10 cellular contexts compared by ENCODE assay signal in genomic region chr10:16787361-16787791, GRCh38. TPM values are rescaled to one million over a fixed set of nuclear protein-coding genes. Genes with fewer than 3 reads are reported as not detected.
DNase-seq lines count a peak whose midpoint lies in the region; ATAC-seq, FAIRE-seq and TF ChIP-seq lines count a peak whose summit lies in the region.
"Had no signal": no experiment of that assay in that cellular context is flagged by ENCODE, and none has a peak within 500 bp of the region (broad histone marks: within the 10 kb centered on the region; RNA-seq: fewer than 3 reads in every experiment).

No MANE protein-coding gene starts in this region.

- intact Hi-C loops in transverse colon (cut with DNase I; ENCODE audit: low total_unique reads) = no loop called here
- intact Hi-C loops in heart right ventricle (cut with DNase I) = no loop called here

- H3K27me3 Mint-ChIP-seq in activated T-cell treated with anti-CD3 and anti-CD28 coated beads, Interleukin-2, amount 50 U/mL, for 72 hours (ENCODE audit: low read depth) = no peaks in the 10 kb centered on the region
- H3K27me3 Mint-ChIP-seq: dendritic cell treated with granulocyte-macrophage colony-stimulating factor and Interleukin-4, amounts not matched to agents 40 ng/mL and 50 ng/mL, for 4 days had no signal

- peak overlapping the region; percentile 67 to 68 for H3K4me3 Mint-ChIP-seq in activated T-cell treated with anti-CD3 and anti-CD28 coated beads, Interleukin-2, amount 50 U/mL, for 72 hours
- H3K4me3 Mint-ChIP-seq: dendritic cell treated with granulocyte-macrophage colony-stimulating factor and Interleukin-4, amounts not matched to agents 40 ng/mL and 50 ng/mL, for 4 days had no signal

- H3K27ac Mint-ChIP-seq in activated T-cell treated with anti-CD3 and anti-CD28 coated beads, Interleukin-2, amount 50 U/mL, for 72 hours = peak overlapping the region; percentile 88
- H3K27ac Mint-ChIP-seq: dendritic cell treated with granulocyte-macrophage colony-stimulating factor and Interleukin-4, amounts not matched to agents 40 ng/mL and 50 ng/mL, for 4 days had no signal

- no peak for TF ChIP-seq POLR2A in transverse colon (IDR thresholded peaks at IDR 0.05)

- peak; percentile 45 to 69 for DNase-seq in activated T-cell treated with anti-CD3 and anti-CD28 coated beads, Interleukin-2, amount 50 U/mL, for 72 hours
- DNase-seq in stimulated activated CD4-positive, alpha-beta T cell treated with anti-CD3 and anti-CD28 coated beads, Interleukin-2, amount 100 ng/mL, for 24 hours = peak; percentile 61 to 64
- no peak for DNase-seq in RCC 7860 (ENCODE audit: low spot score)
- DNase-seq in transverse colon = no peak
- no peak for DNase-seq in heart right ventricle
- DNase-seq in NCI-H524 treated with DMSO at 0.1 percent for 48 hours (lab: John Stamatoyannopoulos, UW) = no peak

- no peaks in the 10 kb centered on the region for H3K36me3 ChIP-seq in transverse colon
- H3K36me3 ChIP-seq in heart right ventricle = peaks cover 0 to 3% (median 0%) of the 10 kb centered on the region in 9 donors

- peaks cover 28% of the 10 kb centered on the region for H3K4me1 Mint-ChIP-seq in activated T-cell treated with anti-CD3 and anti-CD28 coated beads, Interleukin-2, amount 50 U/mL, for 72 hours (ENCODE audit: low read depth)

- H3K27ac ChIP-seq in transverse colon (no peak overlapping the region), heart right ventricle (peak overlapping the region in 1 of 10 donors; percentile 1)

- peaks cover 4 to 8% of the 10 kb centered on the region in 2 donors for H3K9me3 Mint-ChIP-seq in activated T-cell treated with anti-CD3 and anti-CD28 coated beads, Interleukin-2, amount 50 U/mL, for 72 hours

- peaks cover 8 to 14% of the 10 kb centered on the region in 2 donors for H3K36me3 Mint-ChIP-seq in activated T-cell treated with anti-CD3 and anti-CD28 coated beads, Interleukin-2, amount 50 U/mL, for 72 hours (ENCODE audit: insufficient read depth in 2 of 2)

- H3K9me3 ChIP-seq in transverse colon = no peaks in the 10 kb centered on the region
- no peaks in the 10 kb centered on the region for H3K9me3 ChIP-seq in heart right ventricle

- no peaks in the 10 kb centered on the region for H3K4me1 ChIP-seq in transverse colon
- H3K4me1 ChIP-seq in heart right ventricle = peaks cover 0 to 16% (median 0%) of the 10 kb centered on the region in 9 donors

- H3K27me3 ChIP-seq in transverse colon (no peaks in the 10 kb centered on the region), heart right ventricle (no peaks in the 10 kb centered on the region)

- ATAC-seq in GM18868 (IDR thresholded peaks at IDR 0.05; ENCODE audit: unreplicated experiment) (peak; percentile 83), HG03457 (IDR thresholded peaks at IDR 0.05; ENCODE audit: unreplicated experiment) (peak; percentile 74), heart right ventricle (no peak)
- peak; percentile 92 to 95 for ATAC-seq in activated T-cell treated with anti-CD3 and anti-CD28 coated beads, Interleukin-2, amount 50 U/mL, for 72 hours (replicated peaks in 1 of 2)

- no peak for FAIRE-seq in RCC 7860 (lab: Jason Lieb, UNC)
- FAIRE-seq: urothelium cell line had no signal

- TF ChIP-seq CTCF in transverse colon (IDR thresholded peaks at IDR 0.05) (no peak), heart right ventricle (IDR thresholded peaks at IDR 0.05) (no peak)

- WGBS in transverse colon (ENCODE audit: low coverage in 1 of 2), 2 donors = 75 to 90% methylated on average over 5 to 12 of the region's 12 CpGs
- WGBS in heart right ventricle, 2 donors = 96 to 97% methylated on average over 12 of the region's 12 CpGs

- in situ Hi-C loops in transverse colon (cut with MboI; ENCODE audit: low pct_ligation_motif_present in 1 of 4, low pct_unique_long_range_greater_than_20kb in 1 of 4, low sequenced_read_pairs in 3 of 4) = loop anchor here in 2 of 4 donors (25.0 kb wide), 1 partner anchor 900 kb away; no protein-coding TSS in a partner anchor

- no peak for TF ChIP-seq EP300 in transverse colon (IDR thresholded peaks at IDR 0.05; ENCODE audit: low read depth)

- H3K4me3 ChIP-seq in transverse colon = no peak overlapping the region
- no peak overlapping the region for H3K4me3 ChIP-seq in heart right ventricle

RNA-seq across cellular contexts. Expression of gene RSU1, which starts 29.8 kb away (rescaled TPM):
- total RNA-seq in activated T-cell treated with anti-CD3 and anti-CD28 coated beads, Interleukin-2, amount 50 U/mL, for 72 hours = 10 to 100 TPM; 49.1 to 53.1 TPM
- 100 to 1,000 TPM in 1 of 4 donors, 10 to 100 TPM in 3; 25.9 to 132 (median 67.0) TPM for total RNA-seq in transverse colon
- total RNA-seq in heart right ventricle = 10 to 100 TPM; 36.8 to 72.5 (median 48.3) TPM
- polyA plus RNA-seq in heart right ventricle = 10 to 100 TPM; 25.5 to 74.2 TPM

Comparison
In these comparisons a context has a peak if more than half of its experiments do, and no peak if none do; other contexts are left out.
1. ATAC-seq: peak in GM18868 (single experiment), HG03457 (single experiment) and activated T-cell treated with anti-CD3 and anti-CD28 coated beads, Interleukin-2, amount 50 U/mL, for 72 hours (2 of 2); none in heart right ventricle (0 of 8).
2. DNase-seq: peak in activated T-cell treated with anti-CD3 and anti-CD28 coated beads, Interleukin-2, amount 50 U/mL, for 72 hours (2 of 2) and stimulated activated CD4-positive, alpha-beta T cell treated with anti-CD3 and anti-CD28 coated beads, Interleukin-2, amount 100 ng/mL, for 24 hours (2 of 2); none in RCC 7860 (single experiment), transverse colon (single experiment), heart right ventricle (0 of 2) and NCI-H524 treated with DMSO at 0.1 percent for 48 hours (single experiment).